In genomic region chr11:119396835-119397234, GRCh38 we compare ENCODE assay signal across 1 cellular context.
TF ChIP-seq lines count a peak whose summit lies in the region.

No MANE protein-coding gene starts in this region.

TF ChIP-seq in K562, 482 proteins besides CTCF, POLR2A, EP300 and RAD21:
- TF ChIP-seq ZNF77 (CRISPR knock-in tag; IDR thresholded peaks at IDR 0.05) (no peak), JUND (IDR thresholded peaks at IDR 0.05; ENCODE audit: borderline replicate concordance, low read depth, low read length) (no peak), JUND (tag; IDR thresholded peaks at IDR 0.05; ENCODE audit: borderline replicate concordance, low read depth, low read length) (no peak), TCFL5 (CRISPR knock-in tag; conservative IDR thresholded peaks at IDR 0.05) (no peak), TRIM24 (IDR thresholded peaks at IDR 0.05) (no peak), HDAC6 (IDR thresholded peaks at IDR 0.05; ENCODE audit: low read depth, low read length) (no peak), CEBPB (tag; IDR thresholded peaks at IDR 0.05) (peak; percentile 61)
- TF ChIP-seq, protein P1, sequence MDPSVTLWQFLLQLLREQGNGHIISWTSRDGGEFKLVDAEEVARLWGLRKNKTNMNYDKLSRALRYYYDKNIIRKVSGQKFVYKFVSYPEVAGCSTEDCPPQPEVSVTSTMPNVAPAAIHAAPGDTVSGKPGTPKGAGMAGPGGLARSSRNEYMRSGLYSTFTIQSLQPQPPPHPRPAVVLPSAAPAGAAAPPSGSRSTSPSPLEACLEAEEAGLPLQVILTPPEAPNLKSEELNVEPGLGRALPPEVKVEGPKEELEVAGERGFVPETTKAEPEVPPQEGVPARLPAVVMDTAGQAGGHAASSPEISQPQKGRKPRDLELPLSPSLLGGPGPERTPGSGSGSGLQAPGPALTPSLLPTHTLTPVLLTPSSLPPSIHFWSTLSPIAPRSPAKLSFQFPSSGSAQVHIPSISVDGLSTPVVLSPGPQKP (CRISPR knock-in tag; IDR thresholded peaks at IDR 0.05): no peak
